ENCODE assay signal across 7 cellular contexts in the genomic region with DNA sequence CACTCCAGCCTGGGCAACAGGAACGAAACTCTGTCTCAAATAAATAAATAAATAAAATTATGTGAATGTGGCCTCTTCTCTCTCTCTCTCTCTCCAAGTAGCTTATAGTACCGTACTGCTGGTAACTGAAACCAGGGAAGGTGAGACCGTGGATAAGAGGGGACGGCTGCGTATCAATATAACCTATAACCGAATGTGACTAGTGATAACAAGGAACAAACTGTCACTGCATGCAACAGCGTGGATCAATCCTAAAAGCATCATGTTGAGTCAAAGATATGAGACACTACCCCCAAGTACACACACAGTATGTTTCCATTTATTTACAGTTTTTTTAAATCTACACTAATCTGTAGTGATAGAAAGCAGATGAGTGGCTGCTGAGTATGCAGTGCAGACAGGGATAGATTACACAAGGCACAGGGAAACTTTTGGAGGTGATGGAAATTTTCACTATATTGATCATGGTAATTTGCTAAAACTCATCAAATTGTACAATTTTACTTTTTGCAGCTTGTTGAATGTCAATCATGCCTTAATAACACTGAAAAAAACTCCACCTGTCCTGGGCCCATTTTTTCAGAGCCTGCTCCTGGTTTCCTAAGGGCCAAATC.
"Had no signal": no experiment of that assay in that cellular context is flagged by ENCODE, and none has a peak within 500 bp of the region (broad histone marks: within the 10 kb centered on the region; RNA-seq: fewer than 3 reads in every experiment).

No MANE protein-coding gene starts in this region.

- DNase-seq: GM23248, GOT3, H7, HFFc6 had no signal

- H3K4me3 ChIP-seq: GM23248, HAP-1 had no signal

- H2AFZ ChIP-seq: GM23248 had no signal

- H3K9ac ChIP-seq: GM23248 had no signal

- H3K36me3 ChIP-seq: HAP-1 had no signal

- H3K27ac ChIP-seq: GM23248 had no signal

- ATAC-seq: HCT116, HepG2 had no signal
